Comparison of ENCODE assay signal across 9 cellular contexts in genomic region chr19:55516878-55517620, GRCh38. TPM values are rescaled to one million over a fixed set of nuclear protein-coding genes. Genes with fewer than 3 reads are reported as not detected.
A peak's percentile ranks its signal among the peaks of the same experiment; 100 is the strongest.
DNase-seq lines count a peak whose midpoint lies in the region; ATAC-seq, FAIRE-seq and TF ChIP-seq lines count a peak whose summit lies in the region.
"Had no signal": no experiment of that assay in that cellular context is flagged by ENCODE, and none has a peak within 500 bp of the region (broad histone marks: within the 10 kb centered on the region; RNA-seq: fewer than 3 reads in every experiment).

No MANE protein-coding gene starts in this region.

- peak overlapping the region; percentile 78 to 91 for H3K27ac ChIP-seq in kidney (ENCODE audit: low read depth in 2 of 2, low read length in 2 of 2)

- FAIRE-seq in kidney (lab: Jason Lieb, UNC): peak; percentile 85

- H3K36me3 ChIP-seq in kidney (ENCODE audit: control insufficient read depth in 1 of 2, insufficient read depth in 2 of 2, low read length in 2 of 2): no peaks in the 10 kb centered on the region

- no peaks in the 10 kb centered on the region for H3K4me1 ChIP-seq in kidney (ENCODE audit: control insufficient read depth in 1 of 2, insufficient read depth in 1 of 2, low read depth in 1 of 2, low read length in 2 of 2)

- H3K4me3 ChIP-seq in AG10803 (ENCODE audit: low read length) (peak overlapping the region; percentile 52), kidney (ENCODE audit: low read length in 2 of 2) (peak overlapping the region in 1 of 2 donors; percentile 67)

- DNase-seq in AG10803 (ENCODE audit: low read depth) (peak; percentile 90), NCI-H345 treated with DMSO at 0.1 percent for 48 hours (lab: John Stamatoyannopoulos, UW; ENCODE audit: unreplicated experiment) (peak; percentile 64), cerebellar cortex (ENCODE audit: low spot score) (peak; percentile 95), kidney (peak; percentile 98)
- DNase-seq in activated CD4-positive, CD25-positive, alpha-beta regulatory T cell treated with anti-CD3 and anti-CD28 coated beads, Interleukin-2, amount 50 U/mL, for 16 hours (ENCODE audit: low read depth, low spot score): peak; percentile 84
- peak; percentile 83 for DNase-seq in stimulated activated CD4-positive, alpha-beta T cell treated with anti-CD3 and anti-CD28 coated beads, Interleukin-15, amount 100 ng/mL, for 1 hour (ENCODE audit: low read depth in 1 of 2, low spot score in 1 of 2)

- H3K9ac ChIP-seq in kidney (ENCODE audit: low read length in 2 of 2): peak overlapping the region in 1 of 2 donors; percentile 84

- peak; percentile 99 for ATAC-seq in GM19025 (IDR thresholded peaks at IDR 0.05; ENCODE audit: low read depth, unreplicated experiment)
- ATAC-seq in HG03342 (IDR thresholded peaks at IDR 0.05; ENCODE audit: unreplicated experiment): peak; percentile 97

- H3K9me3 ChIP-seq in kidney (ENCODE audit: control insufficient read depth in 1 of 2, low read length in 2 of 2): no peaks in the 10 kb centered on the region

- TF ChIP-seq CTCF in AG10803 (conservative IDR thresholded peaks at IDR 0.05; ENCODE audit: low read length): peak; percentile 88
- TF ChIP-seq CTCF in kidney (IDR thresholded peaks at IDR 0.05; ENCODE audit: borderline replicate concordance, extremely low read depth, insufficient read depth): peak; percentile 93

- intact Hi-C loops in kidney (cut with DNase I): no loop called here

RNA-seq across cellular contexts. Expression of gene SBK2, which starts 19.9 kb away (rescaled TPM):
- not detected for total RNA-seq in kidney
- not detected for polyA plus RNA-seq in kidney (ENCODE audit: insufficient read depth, low read depth, low replicate concordance)
- total RNA-seq: T-helper 1 cell treated with Interleukin-12 subunit alpha and Interleukin-12 subunit beta and Interleukin-4 antibody, amounts not matched to agents 30 ng/mL and 1 ng/mL, for 36 hours had no signal

RNA-seq across cellular contexts. Expression of gene SBK3, which starts 28.3 kb away (rescaled TPM):
- 0.66 TPM for total RNA-seq in kidney
- not detected for polyA plus RNA-seq in kidney (ENCODE audit: insufficient read depth, low read depth, low replicate concordance)
- total RNA-seq: T-helper 1 cell treated with Interleukin-12 subunit alpha and Interleukin-12 subunit beta and Interleukin-4 antibody, amounts not matched to agents 30 ng/mL and 1 ng/mL, for 36 hours had no signal

RNA-seq across cellular contexts. Expression of gene SSC5D, which starts 28.8 kb away (rescaled TPM):
- total RNA-seq in kidney: 9.4 TPM
- 2.2 TPM for polyA plus RNA-seq in kidney (ENCODE audit: insufficient read depth, low read depth, low replicate concordance)

RNA-seq across cellular contexts. Expression of gene NAT14, which starts 32.1 kb away (rescaled TPM):
- 42.6 TPM for total RNA-seq in kidney
- polyA plus RNA-seq in kidney (ENCODE audit: insufficient read depth, low read depth, low replicate concordance): 45.0 TPM

RNA-seq across cellular contexts. Expression of gene ZNF628, which starts 40.6 kb away (rescaled TPM):
- 12.0 TPM for total RNA-seq in kidney
- polyA plus RNA-seq in kidney (ENCODE audit: insufficient read depth, low read depth, low replicate concordance): 2.3 TPM
